Comparison of ENCODE assay signal across 1 cellular context in genomic region chr1:110338200-110339039, GRCh38.
TF ChIP-seq lines count a peak whose summit lies in the region.

No MANE protein-coding gene starts in this region.

TF ChIP-seq in HepG2, 621 proteins besides CTCF, POLR2A, EP300 and RAD21 (continued from another document and continues in another):
- TF ChIP-seq ZBTB46 (CRISPR knock-in tag; IDR thresholded peaks at IDR 0.05; ENCODE audit: borderline replicate concordance) (no peak), MAFG (CRISPR knock-in tag; IDR thresholded peaks at IDR 0.05) (no peak), SMC3 (IDR thresholded peaks at IDR 0.05; ENCODE audit: low read length) (no peak; the same call in 1 of the 2 replicates), ZNF367 (CRISPR knock-in tag; IDR thresholded peaks at IDR 0.05; ENCODE audit: borderline replicate concordance) (0 out of 2 replicates have a peak, but pooled peaks have one; percentile 38), UBTF (CRISPR knock-in tag; IDR thresholded peaks at IDR 0.05) (peak; percentile 81), EEA1 (CRISPR knock-in tag; IDR thresholded peaks at IDR 0.05; ENCODE audit: borderline replicate concordance) (no peak), HMGA1 (CRISPR knock-in tag; conservative IDR thresholded peaks at IDR 0.05) (no peak), NBN (conservative IDR thresholded peaks at IDR 0.05) (no peak), ZNF468 (CRISPR knock-in tag; IDR thresholded peaks at IDR 0.05) (no peak), KDM3A (CRISPR knock-in tag; IDR thresholded peaks at IDR 0.05; ENCODE audit: low read depth) (peak; percentile 76; the same call in 1 of the 2 replicates), ZNF724P (CRISPR knock-in tag; IDR thresholded peaks at IDR 0.05; ENCODE audit: borderline replicate concordance) (peak; percentile 25; the same call in 1 of the 2 replicates), IKZF5 (CRISPR knock-in tag; IDR thresholded peaks at IDR 0.05) (0 out of 2 replicates have a peak, but pooled peaks have one; percentile 60), ZBTB42 (CRISPR knock-in tag; IDR thresholded peaks at IDR 0.05) (peak; percentile 39; the same call in 1 of the 2 replicates), ZNF343 (CRISPR knock-in tag; IDR thresholded peaks at IDR 0.05) (no peak), ELF1 (CRISPR knock-in tag; IDR thresholded peaks at IDR 0.05) (no peak), AKNA (CRISPR knock-in tag; IDR thresholded peaks at IDR 0.05; ENCODE audit: borderline replicate concordance) (peak; percentile 54; the same call in 1 of the 2 replicates), ZBTB2 (CRISPR knock-in tag; IDR thresholded peaks at IDR 0.05; ENCODE audit: low read depth) (peak; percentile 78), ZNF567 (CRISPR knock-in tag; IDR thresholded peaks at IDR 0.05; ENCODE audit: borderline replicate concordance) (no peak), ZNF766 (CRISPR knock-in tag; IDR thresholded peaks at IDR 0.05; ENCODE audit: borderline replicate concordance) (peak; percentile 93), ZNF550 (CRISPR knock-in tag; IDR thresholded peaks at IDR 0.05; ENCODE audit: borderline replicate concordance) (no peak), MEF2D (CRISPR knock-in tag; IDR thresholded peaks at IDR 0.05) (0 out of 2 replicates have a peak, but pooled peaks have one; percentile 16), MYNN (CRISPR knock-in tag; IDR thresholded peaks at IDR 0.05; ENCODE audit: low read depth) (no peak), E2F1 (CRISPR knock-in tag; IDR thresholded peaks at IDR 0.05) (peak; percentile 53), FIP1L1 (IDR thresholded peaks at IDR 0.05; ENCODE audit: borderline replicate concordance, insufficient read depth, low read depth, low read length) (no peak), ZNF740 (CRISPR knock-in tag; IDR thresholded peaks at IDR 0.05) (no peak; the same call in 1 of the 2 replicates), ZNF747 (CRISPR knock-in tag; IDR thresholded peaks at IDR 0.05; ENCODE audit: borderline replicate concordance) (peak; percentile 85; the same call in 1 of the 2 replicates), KDM5B (CRISPR knock-in tag; IDR thresholded peaks at IDR 0.05; ENCODE audit: borderline replicate concordance) (peak; percentile 93), MEIS2 (CRISPR knock-in tag; IDR thresholded peaks at IDR 0.05) (peak; percentile 47), PAF1 (CRISPR knock-in tag; IDR thresholded peaks at IDR 0.05) (no peak), NAIF1 (CRISPR knock-in tag; IDR thresholded peaks at IDR 0.05; ENCODE audit: borderline replicate concordance) (peak; percentile 78; the same call in 1 of the 2 replicates), RXRB (CRISPR knock-in tag; IDR thresholded peaks at IDR 0.05; ENCODE audit: borderline replicate concordance) (peak; percentile 34), PBX2 (CRISPR knock-in tag; IDR thresholded peaks at IDR 0.05) (peak; percentile 92), ZFP36L1 (CRISPR knock-in tag; IDR thresholded peaks at IDR 0.05) (peak; percentile 64), ZNF275 (CRISPR knock-in tag; IDR thresholded peaks at IDR 0.05; ENCODE audit: borderline replicate concordance) (peak; percentile 56; the same call in 1 of the 2 replicates), SYNCRIP (IDR thresholded peaks at IDR 0.05; ENCODE audit: insufficient read depth, low read depth, low read length) (no peak), ZNF484 (CRISPR knock-in tag; IDR thresholded peaks at IDR 0.05; ENCODE audit: borderline replicate concordance, low read depth) (no peak), FOXA3 (CRISPR knock-in tag; IDR thresholded peaks at IDR 0.05) (no peak; the same call in none of the 2 replicates), ZNF768 (CRISPR knock-in tag; IDR thresholded peaks at IDR 0.05) (peak; percentile 77), ZFP62 (CRISPR knock-in tag; IDR thresholded peaks at IDR 0.05) (no peak), KLF15 (CRISPR knock-in tag; IDR thresholded peaks at IDR 0.05; ENCODE audit: borderline replicate concordance) (no peak), ZNF772 (CRISPR knock-in tag; IDR thresholded peaks at IDR 0.05) (peak; percentile 82), ZNF333 (CRISPR knock-in tag; IDR thresholded peaks at IDR 0.05; ENCODE audit: borderline replicate concordance) (peak; percentile 48; the same call in 1 of the 2 replicates), SRSF4 (IDR thresholded peaks at IDR 0.05; ENCODE audit: low read depth, low read length, poor library complexity, severe bottlenecking) (no peak), ZNF562 (CRISPR knock-in tag; IDR thresholded peaks at IDR 0.05; ENCODE audit: borderline replicate concordance) (0 out of 2 replicates have a peak, but pooled peaks have one; percentile 53), BCL6 (CRISPR knock-in tag; IDR thresholded peaks at IDR 0.05) (peak; percentile 64), AGO1 (IDR thresholded peaks at IDR 0.05; ENCODE audit: low read depth, low read length, poor library complexity, severe bottlenecking) (no peak), SSRP1 (CRISPR knock-in tag; IDR thresholded peaks at IDR 0.05) (no peak), ZNF510 (CRISPR knock-in tag; IDR thresholded peaks at IDR 0.05; ENCODE audit: low read depth) (no peak), ZNF782 (CRISPR knock-in tag; IDR thresholded peaks at IDR 0.05; ENCODE audit: borderline replicate concordance) (no peak), BATF2 (CRISPR knock-in tag; IDR thresholded peaks at IDR 0.05) (peak; percentile 76; the same call in 1 of the 2 replicates), ZNF251 (CRISPR knock-in tag; IDR thresholded peaks at IDR 0.05) (no peak)
